ENCODE assay signal across 20 cellular contexts in the genomic region with DNA sequence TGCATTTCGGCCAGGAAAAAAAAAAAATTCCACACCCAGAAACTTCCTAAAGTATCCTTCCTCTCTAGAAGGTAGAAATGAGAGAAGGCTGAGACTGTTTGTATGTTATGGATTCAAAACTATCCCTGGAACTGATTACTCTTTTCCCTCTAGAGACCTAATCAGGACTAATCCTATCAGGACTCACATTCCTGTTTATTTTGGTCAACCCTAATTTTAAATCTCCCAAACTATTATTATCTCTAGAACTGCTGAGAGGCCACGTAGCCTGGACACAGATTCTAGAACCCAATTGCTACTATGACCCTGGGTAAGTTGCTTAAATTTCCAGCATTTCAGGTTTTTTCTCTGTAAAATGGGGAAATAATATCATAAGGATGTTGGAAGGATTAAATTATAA.
"Had no signal": no experiment of that assay in that cellular context is flagged by ENCODE, and none has a peak within 500 bp of the region (broad histone marks: within the 10 kb centered on the region; RNA-seq: fewer than 3 reads in every experiment).

No MANE protein-coding gene starts in this region.

- H3K27ac ChIP-seq: lower lobe of right lung, neutrophil, psoas muscle, sigmoid colon had no signal

- H3K36me3 Mint-ChIP-seq: memory B cell; naive thymus-derived CD4-positive, alpha-beta T cell had no signal

- H3K27ac Mint-ChIP-seq: dendritic cell treated with granulocyte-macrophage colony-stimulating factor and Interleukin-4, amounts not matched to agents 40 ng/mL and 50 ng/mL, for 4 days; memory B cell; naive thymus-derived CD4-positive, alpha-beta T cell had no signal

- H3K27me3 Mint-ChIP-seq: dendritic cell treated with granulocyte-macrophage colony-stimulating factor and Interleukin-4, amounts not matched to agents 40 ng/mL and 50 ng/mL, for 4 days; memory B cell had no signal

- ATAC-seq: lower lobe of right lung; naive thymus-derived CD4-positive, alpha-beta T cell; psoas muscle had no signal

- H3K27me3 ChIP-seq: neutrophil, sigmoid colon had no signal

- H3K4me1 ChIP-seq: lower lobe of right lung, psoas muscle had no signal

- H3K4me3 ChIP-seq: lower lobe of right lung, psoas muscle, sigmoid colon had no signal

- H3K4me3 Mint-ChIP-seq: dendritic cell treated with granulocyte-macrophage colony-stimulating factor and Interleukin-4, amounts not matched to agents 40 ng/mL and 50 ng/mL, for 4 days; memory B cell; naive thymus-derived CD4-positive, alpha-beta T cell; nephron progenitor cell had no signal

- H3K36me3 ChIP-seq: lower lobe of right lung, neutrophil, sigmoid colon had no signal

- H3K9me3 Mint-ChIP-seq: dendritic cell treated with granulocyte-macrophage colony-stimulating factor and Interleukin-4, amounts not matched to agents 40 ng/mL and 50 ng/mL, for 4 days had no signal

- H3K9me3 ChIP-seq: lower lobe of right lung, neutrophil, psoas muscle, sigmoid colon had no signal

- DNase-seq: cerebellar nuclear complex; erythroblast; foreskin melanocyte; head of caudate nucleus; hypothalamus; kidney glomerular epithelial cell; lower lobe of right lung; midbrain; naive thymus-derived CD4-positive, alpha-beta T cell; nephron progenitor cell; psoas muscle; retina; sigmoid colon; small intestine; stimulated activated CD4-positive, alpha-beta T cell treated with anti-CD3 and anti-CD28 coated beads, Interleukin-12 subunit alpha, Interleukin-12 subunit beta, amount 100 ng/mL, for 4 hours; stimulated activated naive CD4-positive, alpha-beta T cell treated with Interleukin-2 at 50 U/mL for 16 hours; trophoblast cell had no signal

- H3K4me1 Mint-ChIP-seq: memory B cell; naive thymus-derived CD4-positive, alpha-beta T cell had no signal
